In the genomic region with DNA sequence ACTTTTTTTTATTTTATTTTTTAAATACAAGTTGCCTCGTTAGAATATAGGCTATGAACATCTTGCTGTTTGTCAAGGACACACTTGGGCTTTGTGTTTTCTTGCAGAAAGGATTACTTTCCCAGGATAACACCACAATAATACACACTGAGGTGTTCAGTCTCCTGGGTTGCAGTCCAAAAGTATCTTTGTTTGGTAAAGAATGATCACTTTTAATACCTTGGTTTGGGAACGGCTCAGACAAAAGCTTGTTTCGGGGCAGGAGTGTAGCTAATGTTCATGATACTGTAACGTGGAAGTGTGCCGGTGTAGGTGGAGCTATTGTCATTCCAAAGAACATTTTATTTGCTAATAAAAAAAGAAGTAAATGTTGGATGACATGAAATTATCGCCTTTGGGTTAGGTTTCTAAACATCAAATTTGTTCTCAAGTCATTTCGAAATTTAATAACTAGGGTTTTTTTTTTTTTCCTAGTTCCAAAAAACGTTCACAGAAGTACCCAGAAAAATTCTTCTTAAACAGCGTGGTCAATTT, we compare ENCODE assay signal across 8 cellular contexts. TPM values are rescaled to one million over a fixed set of nuclear protein-coding genes. Genes with fewer than 3 reads are reported as not detected.
DNase-seq lines count a peak whose midpoint lies in the region; ATAC-seq and TF ChIP-seq lines count a peak whose summit lies in the region.

No MANE protein-coding gene starts in this region.

- POLR2A ChIA-PET in HEK293 (lab: Yijun Ruan, JAX) (interaction anchor here (0.5 to 2.0 kb wide), 9 partner anchors 8 to 334 kb away, joined by 3 to 15 read pairs (median 4); partner anchors contain the start of gene LIMK1), T-cell (lab: Charles Lee) (interaction anchor here in 1 of 2 donors (0.7 to 1.4 kb wide), 2 partner anchors 18 to 21 kb away, joined by 4 to 8 read pairs; no protein-coding TSS in a partner anchor)

- no peak for TF ChIP-seq POLR2A in gastroesophageal sphincter (IDR thresholded peaks at IDR 0.05)

- TF ChIP-seq CTCF in HEK293 (tag by site-specific recombination; IDR thresholded peaks at IDR 0.05): no peak
- TF ChIP-seq CTCF in gastroesophageal sphincter (IDR thresholded peaks at IDR 0.05): no peak

- CTCF ChIA-PET in HEK293 (lab: Yijun Ruan, JAX) (interaction anchor here (0.7 to 1.5 kb wide), 6 partner anchors 8 to 442 kb away, joined by 3 to 9 read pairs (median 7); no protein-coding TSS in a partner anchor), T-cell (lab: Charles Lee) (interaction anchor here in 1 of 2 donors (1.2 to 1.6 kb wide), 2 partner anchors 8 to 15 kb away, joined by 3 to 4 read pairs; no protein-coding TSS in a partner anchor)

- H3K4me3 ChIP-seq in HEK293 (ENCODE audit: low read depth, low read length): peak overlapping the region; percentile 86
- H3K4me3 ChIP-seq in gastroesophageal sphincter: peak overlapping the region; percentile 89 to 98
- H3K4me3 ChIP-seq in skeletal muscle satellite cell (ENCODE audit: low read length): peak overlapping the region; percentile 95

- ATAC-seq in T-cell (replicated peaks in 1 of 4) (no peak), gastroesophageal sphincter (no peak), GM19455 (IDR thresholded peaks at IDR 0.05; ENCODE audit: unreplicated experiment) (no peak), HG02763 (IDR thresholded peaks at IDR 0.05; ENCODE audit: unreplicated experiment) (no peak), GM18519 (IDR thresholded peaks at IDR 0.05; ENCODE audit: low FRiP score, unreplicated experiment) (no peak)

- H3K36me3 ChIP-seq in HEK293 (ENCODE audit: control insufficient read depth in 2 of 2, insufficient read depth in 1 of 2, low read length in 2 of 2) (peaks cover 3 to 38% of the 10 kb centered on the region in 2 experiments; a peak in 2 of 3 replicates), gastroesophageal sphincter (peaks cover 0 to 7% of the 10 kb centered on the region in 2 donors), skeletal muscle satellite cell (ENCODE audit: insufficient read depth, low read length) (peaks cover 33% of the 10 kb centered on the region)

- H3K9me3 ChIP-seq in HEK293 (ENCODE audit: control insufficient read depth, insufficient read depth, low read depth, low read length) (no peaks in the 10 kb centered on the region), gastroesophageal sphincter (no peaks in the 10 kb centered on the region), skeletal muscle satellite cell (replicated peaks; ENCODE audit: low read length) (no peaks in the 10 kb centered on the region)

- peak overlapping the region; percentile 87; the same call in 1 of the 2 replicates for H3K27ac ChIP-seq in HEK293 (ENCODE audit: extremely low read depth, low read depth, low read length)
- H3K27ac ChIP-seq in gastroesophageal sphincter: peak overlapping the region; percentile 52 to 99 (median 95)

- WGBS in gastroesophageal sphincter (ENCODE audit: low coverage in 1 of 2), 2 donors: 10 to 12% methylated on average over 9 of the region's 9 CpGs

- H3K4me3 Mint-ChIP-seq in T-cell: peak overlapping the region; percentile 81 to 90 (median 85)

- H3K27ac Mint-ChIP-seq in T-cell: peak overlapping the region; percentile 29 to 71

- H3K4me2 ChIP-seq in skeletal muscle satellite cell (ENCODE audit: low read length): peak overlapping the region; percentile 99

- peaks cover 17% of the 10 kb centered on the region for H3K36me3 Mint-ChIP-seq in T-cell

- DNase-seq in T-cell (no peak), NCI-H146 treated with DMSO at 0.1 percent for 48 hours (lab: John Stamatoyannopoulos, UW; ENCODE audit: unreplicated experiment) (no peak)

- H3K4me1 Mint-ChIP-seq in T-cell: peaks cover 61 to 67% (median 64%) of the 10 kb centered on the region in 3 donors

- H3K27me3 Mint-ChIP-seq in T-cell: no peaks in the 10 kb centered on the region

- H3K4me1 ChIP-seq in HEK293 (ENCODE audit: control insufficient read depth, insufficient read depth, low read length) (peaks cover 11% of the 10 kb centered on the region; the same call in 1 of the 2 replicates), gastroesophageal sphincter (peaks cover 18 to 68% (median 45%) of the 10 kb centered on the region in 3 donors), skeletal muscle satellite cell (ENCODE audit: control insufficient read depth, insufficient read depth, low read length) (peaks cover 39% of the 10 kb centered on the region)

- no peaks in the 10 kb centered on the region for H3K9me3 Mint-ChIP-seq in T-cell

- peak overlapping the region; percentile 97 for H3K9ac ChIP-seq in skeletal muscle satellite cell (ENCODE audit: low read depth, low read length)

- H3K27me3 ChIP-seq in gastroesophageal sphincter (no peaks in the 10 kb centered on the region), skeletal muscle satellite cell (ENCODE audit: control insufficient read depth, insufficient read depth, low read length) (no peaks in the 10 kb centered on the region)

- no peak for TF ChIP-seq EP300 in gastroesophageal sphincter (IDR thresholded peaks at IDR 0.05)

TF ChIP-seq in HEK293, 187 proteins besides CTCF, POLR2A, EP300 and RAD21:
- TF ChIP-seq ZBTB20 (tag by site-specific recombination; IDR thresholded peaks at IDR 0.05) (peak; percentile 29; the same call in 1 of the 2 replicates), ZNF549 (tag by site-specific recombination; IDR thresholded peaks at IDR 0.05) (no peak)

RNA-seq across cellular contexts. Expression of gene EIF4H, which starts 1.2 kb away (rescaled TPM):
- total RNA-seq in T-cell (100 to 1,000 TPM; 174 to 258 (median 186) TPM), gastroesophageal sphincter (100 to 1,000 TPM; 291 to 344 (median 322) TPM)
- total RNA-seq in skeletal muscle satellite cell (2012; rRNA removed): 262 and 269 TPM in 2 replicates

RNA-seq across cellular contexts. Expression of gene LAT2, which starts 34.5 kb away (rescaled TPM):
- 10 to 100 TPM in 1 of 5 donors, 1 to 10 TPM in 4; 4.1 to 12.3 (median 6.4) TPM for total RNA-seq in T-cell
- 1 to 10 TPM; 2.8 to 8.2 (median 4.8) TPM for total RNA-seq in gastroesophageal sphincter
- 0.76 and 1.1 TPM in 2 replicates for total RNA-seq in skeletal muscle satellite cell (2012; rRNA removed)
